ENCODE assay signal across 16 cellular contexts in genomic region chr3:152957488-152957887, GRCh38.
DNase-seq lines count a peak whose midpoint lies in the region; ATAC-seq, FAIRE-seq and TF ChIP-seq lines count a peak whose summit lies in the region.
"Had no signal": no experiment of that assay in that cellular context is flagged by ENCODE, and none has a peak within 500 bp of the region (broad histone marks: within the 10 kb centered on the region; RNA-seq: fewer than 3 reads in every experiment).

No MANE protein-coding gene starts in this region.

- H3K4me1 Mint-ChIP-seq in stimulated activated memory B cell treated with anti-CD40 and anti-IgM and Interleukin-4, amounts not matched to agents 10 μg/mL and 1 μg/mL and 100 μg/mL, for 72 hours, result no peaks in the 10 kb centered on the region
- H3K4me1 Mint-ChIP-seq: B cell, H9 had no signal

- no peak for FAIRE-seq in keratinocyte (lab: Jason Lieb, UNC)
- FAIRE-seq: GM19239 had no signal

- dilution Hi-C loops in keratinocyte (cut with MboI; ENCODE audit: extremely low pct_ligation_motif_present, low sequenced_read_pairs), result no loop called here

- no peaks in the 10 kb centered on the region for H3K9me3 Mint-ChIP-seq in stimulated activated memory B cell treated with anti-CD40 and anti-IgM and Interleukin-4, amounts not matched to agents 10 μg/mL and 1 μg/mL and 100 μg/mL, for 72 hours
- H3K9me3 Mint-ChIP-seq: CD4-positive, alpha-beta T cell had no signal

- POLR2A ChIA-PET in HEK293T (lab: Yijun Ruan, JAX), result no interaction called here

- H3K9ac ChIP-seq in endocrine pancreas (ENCODE audit: control insufficient read depth, insufficient read depth, low read length), result no peak overlapping the region
- H3K9ac ChIP-seq in keratinocyte (ENCODE audit: control insufficient read depth, extremely low read depth, insufficient read depth, low read length), result no peak overlapping the region

- H3K9me1 ChIP-seq in keratinocyte (ENCODE audit: control insufficient read depth, extremely low read depth, insufficient read depth, low read length), result no peaks in the 10 kb centered on the region

- TF ChIP-seq CTCF in keratinocyte (optimal IDR thresholded peaks at IDR 0.05 in 1 of 3, IDR thresholded peaks at IDR 0.05 in 1 of 3, conservative IDR thresholded peaks at IDR 0.05 in 1 of 3; ENCODE audit: extremely low read depth in 1 of 3, insufficient read depth in 2 of 3, low read length in 3 of 3), result no peak
- TF ChIP-seq CTCF in breast epithelium (IDR thresholded peaks at IDR 0.05), result no peak

- H3K4me3 ChIP-seq in endocrine pancreas (ENCODE audit: control insufficient read depth, insufficient read depth, low read length) (peak overlapping the region; percentile 56), keratinocyte (ENCODE audit: control insufficient read depth in 2 of 3, extremely low read depth in 1 of 3, insufficient read depth in 2 of 3, low read depth in 1 of 3, low read length in 3 of 3) (no peak overlapping the region), breast epithelium (no peak overlapping the region)

- no peak overlapping the region for H3K4me3 Mint-ChIP-seq in stimulated activated memory B cell treated with anti-CD40 and anti-IgM and Interleukin-4, amounts not matched to agents 10 μg/mL and 1 μg/mL and 100 μg/mL, for 72 hours
- H3K4me3 Mint-ChIP-seq: B cell; CD4-positive, alpha-beta T cell; H9 had no signal

- H3K27me3 ChIP-seq in endocrine pancreas (ENCODE audit: control insufficient read depth, insufficient read depth, low read length) (no peaks in the 10 kb centered on the region), keratinocyte (ENCODE audit: control insufficient read depth, extremely low read depth, insufficient read depth, low read length) (no peaks in the 10 kb centered on the region), breast epithelium (no peaks in the 10 kb centered on the region)

- H4K20me1 ChIP-seq in keratinocyte (ENCODE audit: control insufficient read depth, extremely low read depth, insufficient read depth, low read length), result no peaks in the 10 kb centered on the region

- H3K27ac ChIP-seq in keratinocyte (ENCODE audit: control insufficient read depth, insufficient read depth, low read length), result no peak overlapping the region
- no peak overlapping the region for H3K27ac ChIP-seq in breast epithelium

- H3K36me3 Mint-ChIP-seq in stimulated activated memory B cell treated with anti-CD40 and anti-IgM and Interleukin-4, amounts not matched to agents 10 μg/mL and 1 μg/mL and 100 μg/mL, for 72 hours, result no peaks in the 10 kb centered on the region

- no peaks in the 10 kb centered on the region for H3K27me3 Mint-ChIP-seq in stimulated activated memory B cell treated with anti-CD40 and anti-IgM and Interleukin-4, amounts not matched to agents 10 μg/mL and 1 μg/mL and 100 μg/mL, for 72 hours
- H3K27me3 Mint-ChIP-seq: B cell; CD4-positive, alpha-beta T cell had no signal

- peak overlapping the region; percentile 11 for H2AFZ ChIP-seq in keratinocyte (ENCODE audit: control insufficient read depth, low read length)

- peak overlapping the region; percentile 61 for H3K4me2 ChIP-seq in keratinocyte (ENCODE audit: control insufficient read depth, extremely low read depth, insufficient read depth, low read depth, low read length)

- H3K36me3 ChIP-seq in endocrine pancreas (ENCODE audit: control insufficient read depth, insufficient read depth, low read length), result no peaks in the 10 kb centered on the region
- no peaks in the 10 kb centered on the region for H3K36me3 ChIP-seq in keratinocyte (ENCODE audit: control insufficient read depth in 2 of 2, extremely low read depth in 1 of 2, insufficient read depth in 2 of 2, low read length in 2 of 2)
- H3K36me3 ChIP-seq in breast epithelium, result no peaks in the 10 kb centered on the region

- ATAC-seq in stimulated activated memory B cell treated with anti-CD40 and anti-IgM and Interleukin-4, amounts not matched to agents 10 μg/mL and 1 μg/mL and 100 μg/mL, for 72 hours, result no peak

- no peak for TF ChIP-seq POLR2A in breast epithelium (IDR thresholded peaks at IDR 0.05)

- DNase-seq in SIG-M5 treated with dmso at 0.1 percent for 504 hours (lab: John Stamatoyannopoulos, UW; ENCODE audit: unreplicated experiment) (peak; percentile 18), SIG-M5 (lab: John Stamatoyannopoulos, UW) (no peak), keratinocyte (ENCODE audit: low read depth, low spot score) (no peak), HEK293T (ENCODE audit: extremely low spot score) (no peak), breast epithelium (ENCODE audit: low spot score in 2 of 2) (no peak)
- DNase-seq: 8988T; C1 segment of cervical spinal cord; CD4-positive, alpha-beta T cell; DND-41; GDM1; GOT3; H9 had no signal

- peaks cover 12% of the 10 kb centered on the region for H3K4me1 ChIP-seq in endocrine pancreas (ENCODE audit: control insufficient read depth, insufficient read depth, low read length)
- H3K4me1 ChIP-seq in keratinocyte (ENCODE audit: control insufficient read depth, extremely low read depth, insufficient read depth, low read length), result peaks cover 4% of the 10 kb centered on the region
- no peaks in the 10 kb centered on the region for H3K4me1 ChIP-seq in breast epithelium

- no peaks in the 10 kb centered on the region for H3K79me2 ChIP-seq in keratinocyte (ENCODE audit: control insufficient read depth, insufficient read depth, low read length)

- no peaks in the 10 kb centered on the region for H3K9me3 ChIP-seq in endocrine pancreas (ENCODE audit: control insufficient read depth, low read length)
- H3K9me3 ChIP-seq in keratinocyte (ENCODE audit: control insufficient read depth, low read depth, low read length), result no peaks in the 10 kb centered on the region
- no peaks in the 10 kb centered on the region for H3K9me3 ChIP-seq in breast epithelium

- CTCF ChIA-PET in HEK293T (lab: Yijun Ruan, JAX), result no interaction called here

- intact Hi-C loops in breast epithelium (cut with DNase I; ENCODE audit: low total_unique reads), result no loop called here

- no peak overlapping the region for H3K27ac Mint-ChIP-seq in stimulated activated memory B cell treated with anti-CD40 and anti-IgM and Interleukin-4, amounts not matched to agents 10 μg/mL and 1 μg/mL and 100 μg/mL, for 72 hours
- H3K27ac Mint-ChIP-seq: B cell; CD4-positive, alpha-beta T cell; H9 had no signal

TF ChIP-seq in HEK293T, 16 proteins besides CTCF, POLR2A, EP300 and RAD21:
- TF ChIP-seq, protein P1, sequence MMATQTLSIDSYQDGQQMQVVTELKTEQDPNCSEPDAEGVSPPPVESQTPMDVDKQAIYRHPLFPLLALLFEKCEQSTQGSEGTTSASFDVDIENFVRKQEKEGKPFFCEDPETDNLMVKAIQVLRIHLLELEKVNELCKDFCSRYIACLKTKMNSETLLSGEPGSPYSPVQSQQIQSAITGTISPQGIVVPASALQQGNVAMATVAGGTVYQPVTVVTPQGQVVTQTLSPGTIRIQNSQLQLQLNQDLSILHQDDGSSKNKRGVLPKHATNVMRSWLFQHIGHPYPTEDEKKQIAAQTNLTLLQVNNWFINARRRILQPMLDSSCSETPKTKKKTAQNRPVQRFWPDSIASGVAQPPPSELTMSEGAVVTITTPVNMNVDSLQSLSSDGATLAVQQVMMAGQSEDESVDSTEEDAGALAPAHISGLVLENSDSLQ (IDR thresholded peaks at IDR 0.05), result no peak
- TF ChIP-seq ZNF384 (IDR thresholded peaks at IDR 0.05), result no peak
- no peak for TF ChIP-seq TARDBP (IDR thresholded peaks at IDR 0.05)
TF ChIP-seq in HEK293T: peak in this region for 0.
